ENCODE assay signal across 8 cellular contexts in genomic region chr6:26249959-26250805, GRCh38.
DNase-seq lines count a peak whose midpoint lies in the region; ATAC-seq, FAIRE-seq and TF ChIP-seq lines count a peak whose summit lies in the region.

No MANE protein-coding gene starts in this region.

- peaks cover 27% of the 10 kb centered on the region for H3K4me1 Mint-ChIP-seq in WTC11

- H3K4me3 Mint-ChIP-seq in WTC11 = peak overlapping the region; percentile 96

- DNase-seq in GM12892 (ENCODE audit: insufficient read length) (no peak), NCI-H2107 (lab: John Stamatoyannopoulos, UW) (peak; percentile 42), WTC11 (ENCODE audit: low spot score) (peak; percentile 74), cerebellar cortex (ENCODE audit: low spot score) (peak; percentile 87), left lobe of liver (ENCODE audit: low spot score) (no peak), hippocampal formation (lab: John Stamatoyannopoulos, UW) (no peak)
- peak in 2 of 3 donors; percentile 35 to 41 for DNase-seq in stimulated activated CD4-positive, alpha-beta T cell treated with anti-CD3 and anti-CD28 coated beads, TNF-alpha, amount 100 ng/mL, for 1 hour (ENCODE audit: low read depth in 3 of 3, low spot score in 1 of 3)

- peak; percentile 91 for FAIRE-seq in GM12892 (lab: Jason Lieb, UNC)

- peak overlapping the region; percentile 98 for H3K27ac Mint-ChIP-seq in WTC11

- peak; percentile 44 for ATAC-seq in HG02840 (IDR thresholded peaks at IDR 0.05; ENCODE audit: low FRiP score, unreplicated experiment)
- peak; percentile 53 for ATAC-seq in WTC11
- peak; percentile 47 for ATAC-seq in left lobe of liver

- TF ChIP-seq POLR2A in GM12892 (IDR thresholded peaks at IDR 0.05; ENCODE audit: low read depth, low read length) = peak; percentile 97

- no peaks in the 10 kb centered on the region for H3K27me3 Mint-ChIP-seq in WTC11 (ENCODE audit: low read depth)

- peaks cover 16% of the 10 kb centered on the region for H3K36me3 Mint-ChIP-seq in WTC11

- no peaks in the 10 kb centered on the region for H3K9me3 Mint-ChIP-seq in WTC11

- POLR2A ChIA-PET in WTC11 (lab: Charles Lee) = interaction anchor here (0.5 to 4.3 kb wide), 37 partner anchors 8 to 1644 kb away, joined by 3 to 97 read pairs (median 11); a partner anchor contains a TSS

- no peak for TF ChIP-seq CTCF in WTC11 (IDR thresholded peaks at IDR 0.05)

- CTCF ChIA-PET in WTC11 (lab: Charles Lee) = interaction anchor here (0.8 to 1.7 kb wide), 6 partner anchors 8 to 31 kb away, joined by 3 to 6 read pairs (median 4); a partner anchor contains a TSS

TF ChIP-seq in WTC11, 78 proteins besides CTCF, POLR2A, EP300 and RAD21 (continues in another document):
- TF ChIP-seq CREB1 (CRISPR knock-in tag; IDR thresholded peaks at IDR 0.05) (0 out of 2 replicates have a peak, but pooled peaks have one; percentile 50), ZMAT4 (CRISPR knock-in tag; IDR thresholded peaks at IDR 0.05) (no peak), GABPB1 (CRISPR knock-in tag; IDR thresholded peaks at IDR 0.05) (no peak), ZSCAN18 (CRISPR knock-in tag; IDR thresholded peaks at IDR 0.05) (no peak; the same call in 1 of the 2 replicates), MXD4 (CRISPR knock-in tag; IDR thresholded peaks at IDR 0.05; ENCODE audit: borderline replicate concordance) (no peak), ZNF263 (CRISPR knock-in tag; IDR thresholded peaks at IDR 0.05; ENCODE audit: low read depth) (no peak), HMGXB4 (CRISPR knock-in tag; IDR thresholded peaks at IDR 0.05) (peak; percentile 70), ATF2 (CRISPR knock-in tag; IDR thresholded peaks at IDR 0.05; ENCODE audit: borderline replicate concordance, low read depth) (no peak), ZNF532 (CRISPR knock-in tag; IDR thresholded peaks at IDR 0.05; ENCODE audit: borderline replicate concordance) (no peak), ZNF281 (CRISPR knock-in tag; IDR thresholded peaks at IDR 0.05) (0 out of 2 replicates have a peak, but pooled peaks have one; percentile 58), GTF2I (CRISPR knock-in tag; conservative IDR thresholded peaks at IDR 0.05) (no peak), OVOL2 (CRISPR knock-in tag; IDR thresholded peaks at IDR 0.05; ENCODE audit: borderline replicate concordance) (no peak), ZNF423 (CRISPR knock-in tag; IDR thresholded peaks at IDR 0.05) (no peak), FOXP1 (CRISPR knock-in tag; IDR thresholded peaks at IDR 0.05; ENCODE audit: borderline replicate concordance) (peak; percentile 86), ZBTB43 (CRISPR knock-in tag; IDR thresholded peaks at IDR 0.05) (0 out of 2 replicates have a peak, but pooled peaks have one; percentile 19), SMAD4 (CRISPR knock-in tag; IDR thresholded peaks at IDR 0.05) (no peak)

Comparison
In these comparisons a context has a peak if more than half of its experiments do, and no peak if none do; other contexts are left out.
1. DNase-seq: peak in NCI-H2107 (single experiment), WTC11 (single experiment), cerebellar cortex (single experiment) and stimulated activated CD4-positive, alpha-beta T cell treated with anti-CD3 and anti-CD28 coated beads, TNF-alpha, amount 100 ng/mL, for 1 hour (2 of 3); none in GM12892 (single experiment), left lobe of liver (single experiment) and hippocampal formation (0 of 2).
2. Peak in every context shown above with its lines, with median percentiles within 50 percentile points of each other: ATAC-seq.